In the genomic region with DNA sequence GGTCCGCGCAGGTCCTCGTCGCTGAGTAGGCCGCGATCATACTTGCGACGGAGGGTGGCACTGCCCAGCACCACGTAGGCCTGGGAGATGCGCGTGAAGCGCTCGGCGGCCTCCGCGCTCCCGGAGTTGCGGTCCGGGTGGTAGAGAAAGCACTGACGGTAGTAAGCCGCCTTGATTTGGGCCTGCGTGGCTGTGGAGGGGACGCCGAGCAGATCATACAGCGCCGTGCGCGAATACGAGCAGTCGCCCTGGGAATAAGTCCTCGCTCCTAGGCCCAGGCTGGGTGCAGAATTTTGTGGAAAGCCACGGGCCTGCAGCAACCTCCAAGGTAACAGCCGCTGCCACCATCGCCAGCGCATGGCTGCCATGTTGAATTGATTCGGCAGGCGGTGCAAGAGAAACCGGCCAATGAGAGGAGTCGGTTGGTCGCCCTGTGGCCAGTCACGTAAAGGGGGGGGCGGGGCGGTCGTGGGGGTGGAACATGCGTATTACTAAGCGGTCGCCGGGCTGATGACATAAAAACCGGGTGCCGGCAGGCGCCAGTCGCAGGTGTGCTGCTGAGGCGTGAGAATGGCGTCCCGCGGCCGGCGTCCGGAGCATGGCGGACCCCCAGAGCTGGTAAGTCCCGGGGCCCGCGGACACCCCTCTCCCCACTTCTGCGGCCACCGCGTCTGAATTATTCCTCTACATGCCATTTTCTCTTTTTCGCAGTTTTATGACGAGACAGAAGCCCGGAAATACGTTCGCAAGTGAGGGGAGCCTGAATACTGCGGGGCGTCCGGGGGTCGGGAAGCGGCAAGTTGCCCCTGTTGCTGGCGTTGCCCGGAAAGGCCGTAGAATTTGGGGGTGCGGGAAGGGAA, we compare ENCODE assay signal across 8 cellular contexts. TPM values are rescaled to one million over a fixed set of nuclear protein-coding genes. Genes with fewer than 3 reads are reported as not detected.
DNase-seq lines count a peak whose midpoint lies in the region; ATAC-seq and TF ChIP-seq lines count a peak whose summit lies in the region.

A gene with protein sequence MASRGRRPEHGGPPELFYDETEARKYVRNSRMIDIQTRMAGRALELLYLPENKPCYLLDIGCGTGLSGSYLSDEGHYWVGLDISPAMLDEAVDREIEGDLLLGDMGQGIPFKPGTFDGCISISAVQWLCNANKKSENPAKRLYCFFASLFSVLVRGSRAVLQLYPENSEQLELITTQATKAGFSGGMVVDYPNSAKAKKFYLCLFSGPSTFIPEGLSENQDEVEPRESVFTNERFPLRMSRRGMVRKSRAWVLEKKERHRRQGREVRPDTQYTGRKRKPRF (plus strand): TSS at position 542 of the 860 bp plus-strand sequence. CDS start 29 bp downstream, at position 571.
A gene (minus strand): TSS at position 398 of the 860 bp plus-strand sequence. CDS start 30 bp downstream, at position 368.

- peak within 1 kb of the TSS; percentile 95 for H2AFZ ChIP-seq in osteoblast (ENCODE audit: low read length)

- peaks cover 25% of the 10 kb centered on the region for H4K20me1 ChIP-seq in osteoblast (ENCODE audit: insufficient read depth, low read length)

- peaks cover 41% of the 10 kb centered on the region for H3K4me1 Mint-ChIP-seq in activated naive CD4-positive, alpha-beta T cell treated with anti-CD3 and anti-CD28 coated beads, Interleukin-2, amount 50 U/mL, for 24 hours

- H3K27me3 ChIP-seq in osteoblast (ENCODE audit: insufficient read depth, low read length) (no peaks in the 10 kb centered on the region), thymus (ENCODE audit: control insufficient read depth, insufficient read depth) (no peaks in the 10 kb centered on the region)

- no peaks in the 10 kb centered on the region for H3K27me3 Mint-ChIP-seq in activated naive CD4-positive, alpha-beta T cell treated with anti-CD3 and anti-CD28 coated beads, Interleukin-2, amount 50 U/mL, for 24 hours

- no peaks in the 10 kb centered on the region for H3K9me3 Mint-ChIP-seq in activated naive CD4-positive, alpha-beta T cell treated with anti-CD3 and anti-CD28 coated beads, Interleukin-2, amount 50 U/mL, for 24 hours

- H3K4me1 ChIP-seq in osteoblast (ENCODE audit: insufficient read depth, low read length) (peaks cover 26% of the 10 kb centered on the region), thymus (ENCODE audit: control insufficient read depth, insufficient read depth, low read length) (peaks cover 21% of the 10 kb centered on the region)

- H3K4me2 ChIP-seq in osteoblast (ENCODE audit: insufficient read depth, low read length): peak within 1 kb of the TSS; percentile 89

- DNase-seq in NCI-H1048 (lab: John Stamatoyannopoulos, UW) (peak; percentile 98), SK-N-MC (ENCODE audit: low read depth, low spot score) (peak; percentile 61), glomerular visceral epithelial cell (ENCODE audit: extremely low spot score) (peak; percentile 97), osteoblast (ENCODE audit: insufficient read length, low spot score, missing footprints) (peak; percentile 99)

- WGBS in thymus: under 1% methylated on average over 80 of the region's 80 CpGs

- H3K4me3 ChIP-seq in GM08714 (ENCODE audit: low read length) (peak within 1 kb of the TSS; percentile 97), SK-N-MC (peak within 1 kb of the TSS; percentile 98), osteoblast (ENCODE audit: insufficient read depth, low read length) (peak within 1 kb of the TSS; percentile 96), thymus (ENCODE audit: low read length) (peak within 1 kb of the TSS; percentile 75)

- peak within 1 kb of the TSS; percentile 100 for H3K4me3 Mint-ChIP-seq in activated naive CD4-positive, alpha-beta T cell treated with anti-CD3 and anti-CD28 coated beads, Interleukin-2, amount 50 U/mL, for 24 hours

- H3K27ac ChIP-seq in SK-N-MC: peak within 1 kb of the TSS; percentile 70
- peak within 1 kb of the TSS; percentile 93 for H3K27ac ChIP-seq in osteoblast (ENCODE audit: low read depth, low read length)
- peak within 1 kb of the TSS; percentile 88 for H3K27ac ChIP-seq in thymus (ENCODE audit: low read depth)

- peaks cover 22% of the 10 kb centered on the region for H3K36me3 ChIP-seq in SK-N-MC (ENCODE audit: insufficient read depth, low read length)
- H3K36me3 ChIP-seq in osteoblast (ENCODE audit: insufficient read depth, low read length): peaks cover 24% of the 10 kb centered on the region
- peaks cover 32% of the 10 kb centered on the region for H3K36me3 ChIP-seq in thymus (ENCODE audit: control insufficient read depth, insufficient read depth)

- peaks cover 9% of the 10 kb centered on the region for H3K36me3 Mint-ChIP-seq in activated naive CD4-positive, alpha-beta T cell treated with anti-CD3 and anti-CD28 coated beads, Interleukin-2, amount 50 U/mL, for 24 hours

- TF ChIP-seq CTCF in osteoblast (IDR thresholded peaks at IDR 0.05; ENCODE audit: extremely low read depth, low read depth, low read length): no peak

- peaks cover 82% of the 10 kb centered on the region for H3K79me2 ChIP-seq in osteoblast (ENCODE audit: insufficient read depth, low read length)

- peak within 1 kb of the TSS; percentile 91 for H3K9ac ChIP-seq in SK-N-MC (ENCODE audit: insufficient read length)

- H3K9me3 ChIP-seq in SK-N-MC (ENCODE audit: low read depth, low read length) (no peaks in the 10 kb centered on the region), osteoblast (ENCODE audit: low read depth, low read length) (no peaks in the 10 kb centered on the region), thymus (ENCODE audit: control insufficient read depth) (no peaks in the 10 kb centered on the region)

- peak within 1 kb of the TSS; percentile 98 for H3K27ac Mint-ChIP-seq in activated naive CD4-positive, alpha-beta T cell treated with anti-CD3 and anti-CD28 coated beads, Interleukin-2, amount 50 U/mL, for 24 hours

- ATAC-seq in HG02588 (IDR thresholded peaks at IDR 0.05; ENCODE audit: unreplicated experiment): peak; percentile 88

RNA-seq across cellular contexts. Expression of the first gene that starts in this region (rescaled TPM):
- 33.9 and 36.9 TPM in 2 replicates for total RNA-seq in osteoblast
- polyA plus RNA-seq in thymus: 71.0 TPM

RNA-seq across cellular contexts. Expression of the second gene that starts in this region (rescaled TPM):
- 2.9 TPM in 2 replicates for total RNA-seq in osteoblast
- 8.0 TPM for polyA plus RNA-seq in thymus

Comparison
In these comparisons a context has a peak if more than half of its experiments do, and no peak if none do; other contexts are left out.
1. Peak in every context shown above with its lines: DNase-seq, ATAC-seq, H3K4me3 ChIP-seq and H3K27ac ChIP-seq.